1 cellular context compared by ENCODE assay signal in the genomic region with DNA sequence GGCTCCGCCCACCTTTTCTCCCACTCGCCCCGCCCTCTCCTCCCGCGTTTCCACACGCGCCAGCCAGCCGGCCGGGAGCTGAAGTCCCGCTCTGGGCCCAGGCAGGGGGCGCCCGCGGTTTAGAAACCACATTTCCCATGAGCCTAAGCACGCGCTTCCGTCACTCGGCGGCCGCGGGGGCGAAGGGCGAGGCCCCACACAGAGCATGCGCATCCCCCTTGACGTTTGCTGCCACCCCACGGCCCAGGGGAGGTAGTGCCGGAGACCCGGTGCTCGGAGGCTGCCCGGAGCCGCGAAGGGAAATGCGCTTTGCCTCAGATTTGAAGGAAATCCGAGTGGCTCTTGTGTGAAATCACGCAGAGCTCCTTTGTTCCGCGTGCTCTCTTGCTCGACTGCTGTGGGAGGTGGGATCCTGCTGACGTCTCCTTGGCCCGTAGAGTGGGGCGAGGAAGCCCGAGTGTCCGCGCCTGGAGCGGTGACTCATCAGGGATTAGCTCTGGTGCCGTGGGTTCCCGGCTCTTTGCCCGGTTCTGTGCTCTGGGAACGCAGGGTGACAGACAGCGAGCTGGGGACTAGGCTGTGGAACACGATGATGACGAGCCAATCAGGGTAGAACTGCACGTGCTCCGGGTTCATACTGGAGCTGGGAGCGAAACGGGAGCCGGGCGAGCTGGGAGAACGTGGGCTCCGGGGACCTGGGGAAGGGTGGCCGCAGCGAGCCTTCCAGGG.
TF ChIP-seq lines count a peak whose summit lies in the region.

No MANE protein-coding gene starts in this region.

TF ChIP-seq in HepG2, 621 proteins besides CTCF, POLR2A, EP300 and RAD21 (continued from another document and continues in another):
- TF ChIP-seq, protein P1, sequence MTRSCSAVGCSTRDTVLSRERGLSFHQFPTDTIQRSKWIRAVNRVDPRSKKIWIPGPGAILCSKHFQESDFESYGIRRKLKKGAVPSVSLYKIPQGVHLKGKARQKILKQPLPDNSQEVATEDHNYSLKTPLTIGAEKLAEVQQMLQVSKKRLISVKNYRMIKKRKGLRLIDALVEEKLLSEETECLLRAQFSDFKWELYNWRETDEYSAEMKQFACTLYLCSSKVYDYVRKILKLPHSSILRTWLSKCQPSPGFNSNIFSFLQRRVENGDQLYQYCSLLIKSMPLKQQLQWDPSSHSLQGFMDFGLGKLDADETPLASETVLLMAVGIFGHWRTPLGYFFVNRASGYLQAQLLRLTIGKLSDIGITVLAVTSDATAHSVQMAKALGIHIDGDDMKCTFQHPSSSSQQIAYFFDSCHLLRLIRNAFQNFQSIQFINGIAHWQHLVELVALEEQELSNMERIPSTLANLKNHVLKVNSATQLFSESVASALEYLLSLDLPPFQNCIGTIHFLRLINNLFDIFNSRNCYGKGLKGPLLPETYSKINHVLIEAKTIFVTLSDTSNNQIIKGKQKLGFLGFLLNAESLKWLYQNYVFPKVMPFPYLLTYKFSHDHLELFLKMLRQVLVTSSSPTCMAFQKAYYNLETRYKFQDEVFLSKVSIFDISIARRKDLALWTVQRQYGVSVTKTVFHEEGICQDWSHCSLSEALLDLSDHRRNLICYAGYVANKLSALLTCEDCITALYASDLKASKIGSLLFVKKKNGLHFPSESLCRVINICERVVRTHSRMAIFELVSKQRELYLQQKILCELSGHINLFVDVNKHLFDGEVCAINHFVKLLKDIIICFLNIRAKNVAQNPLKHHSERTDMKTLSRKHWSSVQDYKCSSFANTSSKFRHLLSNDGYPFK (CRISPR knock-in tag; IDR thresholded peaks at IDR 0.05; ENCODE audit: borderline replicate concordance): peak; percentile 88
- TF ChIP-seq, protein P2, sequence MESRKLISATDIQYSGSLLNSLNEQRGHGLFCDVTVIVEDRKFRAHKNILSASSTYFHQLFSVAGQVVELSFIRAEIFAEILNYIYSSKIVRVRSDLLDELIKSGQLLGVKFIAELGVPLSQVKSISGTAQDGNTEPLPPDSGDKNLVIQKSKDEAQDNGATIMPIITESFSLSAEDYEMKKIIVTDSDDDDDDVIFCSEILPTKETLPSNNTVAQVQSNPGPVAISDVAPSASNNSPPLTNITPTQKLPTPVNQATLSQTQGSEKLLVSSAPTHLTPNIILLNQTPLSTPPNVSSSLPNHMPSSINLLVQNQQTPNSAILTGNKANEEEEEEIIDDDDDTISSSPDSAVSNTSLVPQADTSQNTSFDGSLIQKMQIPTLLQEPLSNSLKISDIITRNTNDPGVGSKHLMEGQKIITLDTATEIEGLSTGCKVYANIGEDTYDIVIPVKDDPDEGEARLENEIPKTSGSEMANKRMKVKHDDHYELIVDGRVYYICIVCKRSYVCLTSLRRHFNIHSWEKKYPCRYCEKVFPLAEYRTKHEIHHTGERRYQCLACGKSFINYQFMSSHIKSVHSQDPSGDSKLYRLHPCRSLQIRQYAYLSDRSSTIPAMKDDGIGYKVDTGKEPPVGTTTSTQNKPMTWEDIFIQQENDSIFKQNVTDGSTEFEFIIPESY (CRISPR knock-in tag; IDR thresholded peaks at IDR 0.05): peak; percentile 5; the same call in 1 of the 2 replicates
- TF ChIP-seq ZNF17 (CRISPR knock-in tag; IDR thresholded peaks at IDR 0.05) (no peak), ZNF605 (CRISPR knock-in tag; IDR thresholded peaks at IDR 0.05) (peak; percentile 91), HMG20A (CRISPR knock-in tag; IDR thresholded peaks at IDR 0.05; ENCODE audit: borderline replicate concordance) (no peak), ZNF792 (CRISPR knock-in tag; IDR thresholded peaks at IDR 0.05) (peak; percentile 21; the same call in 1 of the 2 replicates), SOX5 (CRISPR knock-in tag; IDR thresholded peaks at IDR 0.05; ENCODE audit: borderline replicate concordance) (peak; percentile 60; the same call in 1 of the 2 replicates), ZNF333 (CRISPR knock-in tag; IDR thresholded peaks at IDR 0.05; ENCODE audit: borderline replicate concordance) (0 out of 2 replicates have a peak, but pooled peaks have one; percentile 66), ZNF274 (CRISPR knock-in tag; IDR thresholded peaks at IDR 0.05) (peak; percentile 87), ZSCAN9 (CRISPR knock-in tag; IDR thresholded peaks at IDR 0.05; ENCODE audit: borderline replicate concordance) (0 out of 2 replicates have a peak, but pooled peaks have one; percentile 36), MIER2 (CRISPR knock-in tag; IDR thresholded peaks at IDR 0.05) (peak; percentile 57; the same call in 1 of the 2 replicates), NFIC (IDR thresholded peaks at IDR 0.05; ENCODE audit: low read length) (no peak), ZFP36L2 (CRISPR knock-in tag; IDR thresholded peaks at IDR 0.05) (no peak), ZNF253 (CRISPR knock-in tag; IDR thresholded peaks at IDR 0.05; ENCODE audit: borderline replicate concordance) (peak; percentile 41; the same call in 1 of the 2 replicates), ZNF781 (CRISPR knock-in tag; IDR thresholded peaks at IDR 0.05; ENCODE audit: borderline replicate concordance, not compliant biosample characterization) (peak; percentile 70), ZNF232 (CRISPR knock-in tag; IDR thresholded peaks at IDR 0.05; ENCODE audit: borderline replicate concordance) (no peak), HHEX (CRISPR knock-in tag; IDR thresholded peaks at IDR 0.05) (no peak), ZFP1 (CRISPR knock-in tag; IDR thresholded peaks at IDR 0.05) (peak; percentile 69), ZNF350 (CRISPR knock-in tag; IDR thresholded peaks at IDR 0.05; ENCODE audit: borderline replicate concordance, low read depth) (peak; percentile 97), PAWR (CRISPR knock-in tag; IDR thresholded peaks at IDR 0.05; ENCODE audit: borderline replicate concordance) (no peak), ZFAT (CRISPR knock-in tag; conservative IDR thresholded peaks at IDR 0.05) (no peak), ZNF816 (CRISPR knock-in tag; IDR thresholded peaks at IDR 0.05; ENCODE audit: borderline replicate concordance) (0 out of 2 replicates have a peak, but pooled peaks have one; percentile 18), ZNF558 (CRISPR knock-in tag; IDR thresholded peaks at IDR 0.05; ENCODE audit: borderline replicate concordance) (peak; percentile 52; the same call in 1 of the 2 replicates)
- TF ChIP-seq, protein P3, sequence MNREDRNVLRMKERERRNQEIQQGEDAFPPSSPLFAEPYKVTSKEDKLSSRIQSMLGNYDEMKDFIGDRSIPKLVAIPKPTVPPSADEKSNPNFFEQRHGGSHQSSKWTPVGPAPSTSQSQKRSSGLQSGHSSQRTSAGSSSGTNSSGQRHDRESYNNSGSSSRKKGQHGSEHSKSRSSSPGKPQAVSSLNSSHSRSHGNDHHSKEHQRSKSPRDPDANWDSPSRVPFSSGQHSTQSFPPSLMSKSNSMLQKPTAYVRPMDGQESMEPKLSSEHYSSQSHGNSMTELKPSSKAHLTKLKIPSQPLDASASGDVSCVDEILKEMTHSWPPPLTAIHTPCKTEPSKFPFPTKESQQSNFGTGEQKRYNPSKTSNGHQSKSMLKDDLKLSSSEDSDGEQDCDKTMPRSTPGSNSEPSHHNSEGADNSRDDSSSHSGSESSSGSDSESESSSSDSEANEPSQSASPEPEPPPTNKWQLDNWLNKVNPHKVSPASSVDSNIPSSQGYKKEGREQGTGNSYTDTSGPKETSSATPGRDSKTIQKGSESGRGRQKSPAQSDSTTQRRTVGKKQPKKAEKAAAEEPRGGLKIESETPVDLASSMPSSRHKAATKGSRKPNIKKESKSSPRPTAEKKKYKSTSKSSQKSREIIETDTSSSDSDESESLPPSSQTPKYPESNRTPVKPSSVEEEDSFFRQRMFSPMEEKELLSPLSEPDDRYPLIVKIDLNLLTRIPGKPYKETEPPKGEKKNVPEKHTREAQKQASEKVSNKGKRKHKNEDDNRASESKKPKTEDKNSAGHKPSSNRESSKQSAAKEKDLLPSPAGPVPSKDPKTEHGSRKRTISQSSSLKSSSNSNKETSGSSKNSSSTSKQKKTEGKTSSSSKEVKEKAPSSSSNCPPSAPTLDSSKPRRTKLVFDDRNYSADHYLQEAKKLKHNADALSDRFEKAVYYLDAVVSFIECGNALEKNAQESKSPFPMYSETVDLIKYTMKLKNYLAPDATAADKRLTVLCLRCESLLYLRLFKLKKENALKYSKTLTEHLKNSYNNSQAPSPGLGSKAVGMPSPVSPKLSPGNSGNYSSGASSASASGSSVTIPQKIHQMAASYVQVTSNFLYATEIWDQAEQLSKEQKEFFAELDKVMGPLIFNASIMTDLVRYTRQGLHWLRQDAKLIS (CRISPR knock-in tag; IDR thresholded peaks at IDR 0.05): 0 out of 2 replicates have a peak, but pooled peaks have one; percentile 77
- TF ChIP-seq, protein P4, sequence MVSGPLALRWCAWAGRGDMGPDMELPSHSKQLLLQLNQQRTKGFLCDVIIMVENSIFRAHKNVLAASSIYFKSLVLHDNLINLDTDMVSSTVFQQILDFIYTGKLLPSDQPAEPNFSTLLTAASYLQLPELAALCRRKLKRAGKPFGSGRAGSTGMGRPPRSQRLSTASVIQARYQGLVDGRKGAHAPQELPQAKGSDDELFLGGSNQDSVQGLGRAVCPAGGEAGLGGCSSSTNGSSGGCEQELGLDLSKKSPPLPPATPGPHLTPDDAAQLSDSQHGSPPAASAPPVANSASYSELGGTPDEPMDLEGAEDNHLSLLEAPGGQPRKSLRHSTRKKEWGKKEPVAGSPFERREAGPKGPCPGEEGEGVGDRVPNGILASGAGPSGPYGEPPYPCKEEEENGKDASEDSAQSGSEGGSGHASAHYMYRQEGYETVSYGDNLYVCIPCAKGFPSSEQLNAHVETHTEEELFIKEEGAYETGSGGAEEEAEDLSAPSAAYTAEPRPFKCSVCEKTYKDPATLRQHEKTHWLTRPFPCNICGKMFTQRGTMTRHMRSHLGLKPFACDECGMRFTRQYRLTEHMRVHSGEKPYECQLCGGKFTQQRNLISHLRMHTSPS (CRISPR knock-in tag; IDR thresholded peaks at IDR 0.05; ENCODE audit: low read depth): peak; percentile 56
- TF ChIP-seq, protein P5, sequence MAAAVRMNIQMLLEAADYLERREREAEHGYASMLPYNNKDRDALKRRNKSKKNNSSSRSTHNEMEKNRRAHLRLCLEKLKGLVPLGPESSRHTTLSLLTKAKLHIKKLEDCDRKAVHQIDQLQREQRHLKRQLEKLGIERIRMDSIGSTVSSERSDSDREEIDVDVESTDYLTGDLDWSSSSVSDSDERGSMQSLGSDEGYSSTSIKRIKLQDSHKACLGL (CRISPR knock-in tag; IDR thresholded peaks at IDR 0.05): peak; percentile 75; the same call in 1 of the 2 replicates
- TF ChIP-seq, protein P6, sequence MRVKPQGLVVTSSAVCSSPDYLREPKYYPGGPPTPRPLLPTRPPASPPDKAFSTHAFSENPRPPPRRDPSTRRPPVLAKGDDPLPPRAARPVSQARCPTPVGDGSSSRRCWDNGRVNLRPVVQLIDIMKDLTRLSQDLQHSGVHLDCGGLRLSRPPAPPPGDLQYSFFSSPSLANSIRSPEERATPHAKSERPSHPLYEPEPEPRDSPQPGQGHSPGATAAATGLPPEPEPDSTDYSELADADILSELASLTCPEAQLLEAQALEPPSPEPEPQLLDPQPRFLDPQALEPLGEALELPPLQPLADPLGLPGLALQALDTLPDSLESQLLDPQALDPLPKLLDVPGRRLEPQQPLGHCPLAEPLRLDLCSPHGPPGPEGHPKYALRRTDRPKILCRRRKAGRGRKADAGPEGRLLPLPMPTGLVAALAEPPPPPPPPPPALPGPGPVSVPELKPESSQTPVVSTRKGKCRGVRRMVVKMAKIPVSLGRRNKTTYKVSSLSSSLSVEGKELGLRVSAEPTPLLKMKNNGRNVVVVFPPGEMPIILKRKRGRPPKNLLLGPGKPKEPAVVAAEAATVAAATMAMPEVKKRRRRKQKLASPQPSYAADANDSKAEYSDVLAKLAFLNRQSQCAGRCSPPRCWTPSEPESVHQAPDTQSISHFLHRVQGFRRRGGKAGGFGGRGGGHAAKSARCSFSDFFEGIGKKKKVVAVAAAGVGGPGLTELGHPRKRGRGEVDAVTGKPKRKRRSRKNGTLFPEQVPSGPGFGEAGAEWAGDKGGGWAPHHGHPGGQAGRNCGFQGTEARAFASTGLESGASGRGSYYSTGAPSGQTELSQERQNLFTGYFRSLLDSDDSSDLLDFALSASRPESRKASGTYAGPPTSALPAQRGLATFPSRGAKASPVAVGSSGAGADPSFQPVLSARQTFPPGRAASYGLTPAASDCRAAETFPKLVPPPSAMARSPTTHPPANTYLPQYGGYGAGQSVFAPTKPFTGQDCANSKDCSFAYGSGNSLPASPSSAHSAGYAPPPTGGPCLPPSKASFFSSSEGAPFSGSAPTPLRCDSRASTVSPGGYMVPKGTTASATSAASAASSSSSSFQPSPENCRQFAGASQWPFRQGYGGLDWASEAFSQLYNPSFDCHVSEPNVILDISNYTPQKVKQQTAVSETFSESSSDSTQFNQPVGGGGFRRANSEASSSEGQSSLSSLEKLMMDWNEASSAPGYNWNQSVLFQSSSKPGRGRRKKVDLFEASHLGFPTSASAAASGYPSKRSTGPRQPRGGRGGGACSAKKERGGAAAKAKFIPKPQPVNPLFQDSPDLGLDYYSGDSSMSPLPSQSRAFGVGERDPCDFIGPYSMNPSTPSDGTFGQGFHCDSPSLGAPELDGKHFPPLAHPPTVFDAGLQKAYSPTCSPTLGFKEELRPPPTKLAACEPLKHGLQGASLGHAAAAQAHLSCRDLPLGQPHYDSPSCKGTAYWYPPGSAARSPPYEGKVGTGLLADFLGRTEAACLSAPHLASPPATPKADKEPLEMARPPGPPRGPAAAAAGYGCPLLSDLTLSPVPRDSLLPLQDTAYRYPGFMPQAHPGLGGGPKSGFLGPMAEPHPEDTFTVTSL (CRISPR knock-in tag; IDR thresholded peaks at IDR 0.05; ENCODE audit: borderline replicate concordance): no peak
- TF ChIP-seq, protein P7, sequence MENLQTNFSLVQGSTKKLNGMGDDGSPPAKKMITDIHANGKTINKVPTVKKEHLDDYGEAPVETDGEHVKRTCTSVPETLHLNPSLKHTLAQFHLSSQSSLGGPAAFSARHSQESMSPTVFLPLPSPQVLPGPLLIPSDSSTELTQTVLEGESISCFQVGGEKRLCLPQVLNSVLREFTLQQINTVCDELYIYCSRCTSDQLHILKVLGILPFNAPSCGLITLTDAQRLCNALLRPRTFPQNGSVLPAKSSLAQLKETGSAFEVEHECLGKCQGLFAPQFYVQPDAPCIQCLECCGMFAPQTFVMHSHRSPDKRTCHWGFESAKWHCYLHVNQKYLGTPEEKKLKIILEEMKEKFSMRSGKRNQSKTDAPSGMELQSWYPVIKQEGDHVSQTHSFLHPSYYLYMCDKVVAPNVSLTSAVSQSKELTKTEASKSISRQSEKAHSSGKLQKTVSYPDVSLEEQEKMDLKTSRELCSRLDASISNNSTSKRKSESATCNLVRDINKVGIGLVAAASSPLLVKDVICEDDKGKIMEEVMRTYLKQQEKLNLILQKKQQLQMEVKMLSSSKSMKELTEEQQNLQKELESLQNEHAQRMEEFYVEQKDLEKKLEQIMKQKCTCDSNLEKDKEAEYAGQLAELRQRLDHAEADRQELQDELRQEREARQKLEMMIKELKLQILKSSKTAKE (CRISPR knock-in tag; IDR thresholded peaks at IDR 0.05; ENCODE audit: borderline replicate concordance): no peak; the same call in 1 of the 2 replicates
- TF ChIP-seq, protein P8, sequence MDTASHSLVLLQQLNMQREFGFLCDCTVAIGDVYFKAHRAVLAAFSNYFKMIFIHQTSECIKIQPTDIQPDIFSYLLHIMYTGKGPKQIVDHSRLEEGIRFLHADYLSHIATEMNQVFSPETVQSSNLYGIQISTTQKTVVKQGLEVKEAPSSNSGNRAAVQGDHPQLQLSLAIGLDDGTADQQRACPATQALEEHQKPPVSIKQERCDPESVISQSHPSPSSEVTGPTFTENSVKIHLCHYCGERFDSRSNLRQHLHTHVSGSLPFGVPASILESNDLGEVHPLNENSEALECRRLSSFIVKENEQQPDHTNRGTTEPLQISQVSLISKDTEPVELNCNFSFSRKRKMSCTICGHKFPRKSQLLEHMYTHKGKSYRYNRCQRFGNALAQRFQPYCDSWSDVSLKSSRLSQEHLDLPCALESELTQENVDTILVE (CRISPR knock-in tag; IDR thresholded peaks at IDR 0.05): peak; percentile 78; the same call in 1 of the 2 replicates
